20 cellular contexts compared by ENCODE assay signal in genomic region chr16:3596101-3596861, GRCh38.
"Had no signal": no experiment of that assay in that cellular context is flagged by ENCODE, and none has a peak within 500 bp of the region (broad histone marks: within the 10 kb centered on the region; RNA-seq: fewer than 3 reads in every experiment).

No MANE protein-coding gene starts in this region.

- H3K4me1 Mint-ChIP-seq: activated CD4-positive, alpha-beta T cell treated with anti-CD3 and anti-CD28 coated beads for 36 hours; nephron had no signal

- DNase-seq: activated CD4-positive, alpha-beta T cell treated with anti-CD3 and anti-CD28 coated beads for 36 hours; activated CD4-positive, alpha-beta T cell treated with anti-CD3 and anti-CD28 coated beads, Interleukin-2, amount 50 U/mL, for 48 hours; activated gamma-delta T cell; adrenal gland; cortex of kidney; heart right ventricle; small intestine; stimulated activated CD4-positive, alpha-beta T cell treated with anti-CD3 and anti-CD28 coated beads, Interleukin-15, amount 100 ng/mL, for 24 hours; stimulated activated CD4-positive, alpha-beta T cell treated with anti-CD3 and anti-CD28 coated beads, Interleukin-2, amount 100 ng/mL, for 48 hours; stomach; SW 1271; T-helper 2 cell; WERI-Rb-1 had no signal

- H3K4me3 Mint-ChIP-seq: activated CD4-positive, alpha-beta T cell treated with anti-CD3 and anti-CD28 coated beads for 36 hours; nephron; type B pancreatic cell had no signal

- H3K27ac ChIP-seq: adrenal gland, breast epithelium, gastroesophageal sphincter, heart right ventricle, stomach, WERI-Rb-1 had no signal

- H3K27me3 ChIP-seq: adrenal gland, breast epithelium, gastroesophageal sphincter, heart right ventricle, stomach had no signal

- H3K4me3 ChIP-seq: adrenal gland, breast epithelium, gastroesophageal sphincter, heart right ventricle, stomach had no signal

- ATAC-seq: activated CD4-positive, alpha-beta T cell treated with anti-CD3 and anti-CD28 coated beads for 36 hours; esophagus mucosa; gastroesophageal sphincter had no signal

- H3K36me3 ChIP-seq: breast epithelium had no signal

- H3K9me3 ChIP-seq: adrenal gland, gastroesophageal sphincter had no signal

- H3K27me3 Mint-ChIP-seq: activated CD4-positive, alpha-beta T cell treated with anti-CD3 and anti-CD28 coated beads for 36 hours; type B pancreatic cell had no signal

- H3K27ac Mint-ChIP-seq: activated CD4-positive, alpha-beta T cell treated with anti-CD3 and anti-CD28 coated beads for 36 hours; nephron; type B pancreatic cell had no signal

- H3K4me1 ChIP-seq: adrenal gland, breast epithelium, gastroesophageal sphincter, stomach had no signal

- H3K9me3 Mint-ChIP-seq: activated naive CD4-positive, alpha-beta T cell treated with anti-CD3 and anti-CD28 coated beads, Interleukin-2, amount 50 U/mL, for 72 hours; immature natural killer cell; type B pancreatic cell had no signal
